ENCODE assay signal across 1 cellular context in the genomic region with DNA sequence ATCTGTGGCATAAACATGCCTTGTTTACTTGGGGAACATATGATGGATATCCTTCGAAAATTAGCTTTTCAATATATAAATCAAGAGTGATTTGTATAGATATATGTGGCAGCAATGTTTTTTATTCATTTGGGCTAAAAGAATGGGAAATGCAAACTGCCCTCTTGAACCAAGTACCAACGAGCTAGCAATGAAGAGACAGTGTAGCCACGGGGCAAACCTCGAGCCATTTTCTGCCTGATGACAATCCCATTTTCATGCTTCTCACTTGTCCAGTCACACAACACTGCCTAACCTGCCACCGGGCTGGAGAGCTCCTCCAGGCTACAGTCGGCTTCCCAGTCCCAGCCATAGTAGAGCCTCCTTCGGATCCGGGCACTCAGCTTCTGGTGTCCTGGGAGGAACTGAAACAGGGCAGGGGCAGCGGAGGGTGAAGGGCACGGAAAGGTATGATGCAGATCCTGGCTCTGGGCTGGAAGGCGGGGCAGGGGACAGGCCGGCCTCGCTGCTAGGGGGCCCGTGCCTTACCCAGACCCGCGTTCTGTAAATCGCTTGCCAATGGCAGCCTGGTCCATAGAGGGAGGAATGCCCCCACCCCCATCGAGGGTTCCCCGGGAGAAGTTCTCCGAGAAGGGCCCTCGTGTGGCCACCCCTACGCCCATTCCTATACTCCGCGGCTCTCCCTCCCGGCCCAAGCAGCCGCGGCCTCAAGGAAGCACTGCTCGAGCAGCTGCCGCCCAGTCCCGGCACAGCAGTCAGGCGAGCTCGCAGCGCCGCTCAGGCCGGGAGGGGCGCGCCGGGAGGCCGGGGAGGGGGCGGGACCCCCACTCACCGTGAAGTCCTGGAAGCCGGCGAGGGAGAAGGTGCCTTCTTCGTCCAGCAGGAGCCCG.
TF ChIP-seq lines count a peak whose summit lies in the region.

No MANE protein-coding gene starts in this region.

TF ChIP-seq in HepG2, 621 proteins besides CTCF, POLR2A, EP300 and RAD21 (continues in another document):
- TF ChIP-seq MEF2D (CRISPR knock-in tag; IDR thresholded peaks at IDR 0.05) (0 out of 2 replicates have a peak, but pooled peaks have one; percentile 6), HIVEP1 (CRISPR knock-in tag; IDR thresholded peaks at IDR 0.05) (0 out of 2 replicates have a peak, but pooled peaks have one; percentile 13), NPAS2 (CRISPR knock-in tag; IDR thresholded peaks at IDR 0.05; ENCODE audit: borderline replicate concordance) (0 out of 2 replicates have a peak, but pooled peaks have one; percentile 63), PTBP1 (IDR thresholded peaks at IDR 0.05; ENCODE audit: low read depth, low read length, poor library complexity, severe bottlenecking) (peak; percentile 73), DR1 (CRISPR knock-in tag; IDR thresholded peaks at IDR 0.05) (no peak; the same call in 1 of the 2 replicates), BRD4 (CRISPR knock-in tag; IDR thresholded peaks at IDR 0.05) (no peak), HNRNPL (IDR thresholded peaks at IDR 0.05; ENCODE audit: low read depth, low read length) (peak; percentile 82; the same call in 1 of the 2 replicates), MTA1 (CRISPR knock-in tag; IDR thresholded peaks at IDR 0.05; ENCODE audit: borderline replicate concordance) (peak; percentile 93; the same call in 1 of the 2 replicates), MAFG (CRISPR knock-in tag; IDR thresholded peaks at IDR 0.05) (no peak), RARA (CRISPR knock-in tag; IDR thresholded peaks at IDR 0.05) (0 out of 2 replicates have a peak, but pooled peaks have one; percentile 2), MYNN (CRISPR knock-in tag; IDR thresholded peaks at IDR 0.05; ENCODE audit: low read depth) (0 out of 2 replicates have a peak, but pooled peaks have one; percentile 7), HMGA1 (CRISPR knock-in tag; conservative IDR thresholded peaks at IDR 0.05) (no peak), ZNF431 (CRISPR knock-in tag; IDR thresholded peaks at IDR 0.05; ENCODE audit: borderline replicate concordance, low read depth) (0 out of 2 replicates have a peak, but pooled peaks have one; percentile 4), AKAP8 (CRISPR knock-in tag; IDR thresholded peaks at IDR 0.05) (0 out of 2 replicates have a peak, but pooled peaks have one; percentile 6), ZNF652 (CRISPR knock-in tag; IDR thresholded peaks at IDR 0.05; ENCODE audit: borderline replicate concordance, low read depth) (no peak), ZNF225 (CRISPR knock-in tag; IDR thresholded peaks at IDR 0.05) (peak; percentile 60; the same call in 1 of the 2 replicates), ARNT2 (CRISPR knock-in tag; IDR thresholded peaks at IDR 0.05; ENCODE audit: low read depth) (no peak), ZBTB7A (CRISPR knock-in tag; IDR thresholded peaks at IDR 0.05) (peak; percentile 98), ZNF83 (CRISPR knock-in tag; IDR thresholded peaks at IDR 0.05; ENCODE audit: borderline replicate concordance) (peak; percentile 57; the same call in 1 of the 2 replicates), MXD4 (CRISPR knock-in tag; IDR thresholded peaks at IDR 0.05) (0 out of 2 replicates have a peak, but pooled peaks have one; percentile 41), MBD4 (IDR thresholded peaks at IDR 0.05; ENCODE audit: borderline replicate concordance, low read length) (no peak), RFXAP (CRISPR knock-in tag; IDR thresholded peaks at IDR 0.05; ENCODE audit: borderline replicate concordance) (no peak), FOXA3 (CRISPR knock-in tag; IDR thresholded peaks at IDR 0.05) (0 out of 2 replicates have a peak, but pooled peaks have one; percentile 6), ZNF572 (CRISPR knock-in tag; IDR thresholded peaks at IDR 0.05) (peak; percentile 95), IKZF1 (IDR thresholded peaks at IDR 0.05) (no peak), KLF6 (CRISPR knock-in tag; IDR thresholded peaks at IDR 0.05) (no peak), PAX8 (CRISPR knock-in tag; IDR thresholded peaks at IDR 0.05; ENCODE audit: borderline replicate concordance) (peak; percentile 92; the same call in 1 of the 2 replicates), ZNF468 (CRISPR knock-in tag; IDR thresholded peaks at IDR 0.05) (no peak), KLF9 (CRISPR knock-in tag; IDR thresholded peaks at IDR 0.05; ENCODE audit: low read depth) (0 out of 2 replicates have a peak, but pooled peaks have one; percentile 14), ARID2 (CRISPR knock-in tag; IDR thresholded peaks at IDR 0.05; ENCODE audit: borderline replicate concordance) (peak; percentile 80; the same call in 1 of the 2 replicates), ZNF44 (CRISPR knock-in tag; IDR thresholded peaks at IDR 0.05) (peak; percentile 83; the same call in 1 of the 2 replicates)
- TF ChIP-seq, protein P1, sequence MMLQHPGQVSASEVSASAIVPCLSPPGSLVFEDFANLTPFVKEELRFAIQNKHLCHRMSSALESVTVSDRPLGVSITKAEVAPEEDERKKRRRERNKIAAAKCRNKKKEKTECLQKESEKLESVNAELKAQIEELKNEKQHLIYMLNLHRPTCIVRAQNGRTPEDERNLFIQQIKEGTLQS (CRISPR knock-in tag; IDR thresholded peaks at IDR 0.05), result no peak
- TF ChIP-seq, protein P2, sequence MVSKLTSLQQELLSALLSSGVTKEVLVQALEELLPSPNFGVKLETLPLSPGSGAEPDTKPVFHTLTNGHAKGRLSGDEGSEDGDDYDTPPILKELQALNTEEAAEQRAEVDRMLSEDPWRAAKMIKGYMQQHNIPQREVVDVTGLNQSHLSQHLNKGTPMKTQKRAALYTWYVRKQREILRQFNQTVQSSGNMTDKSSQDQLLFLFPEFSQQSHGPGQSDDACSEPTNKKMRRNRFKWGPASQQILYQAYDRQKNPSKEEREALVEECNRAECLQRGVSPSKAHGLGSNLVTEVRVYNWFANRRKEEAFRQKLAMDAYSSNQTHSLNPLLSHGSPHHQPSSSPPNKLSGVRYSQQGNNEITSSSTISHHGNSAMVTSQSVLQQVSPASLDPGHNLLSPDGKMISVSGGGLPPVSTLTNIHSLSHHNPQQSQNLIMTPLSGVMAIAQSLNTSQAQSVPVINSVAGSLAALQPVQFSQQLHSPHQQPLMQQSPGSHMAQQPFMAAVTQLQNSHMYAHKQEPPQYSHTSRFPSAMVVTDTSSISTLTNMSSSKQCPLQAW (CRISPR knock-in tag; IDR thresholded peaks at IDR 0.05), result peak; percentile 59; the same call in 1 of the 2 replicates
- TF ChIP-seq, protein P3, sequence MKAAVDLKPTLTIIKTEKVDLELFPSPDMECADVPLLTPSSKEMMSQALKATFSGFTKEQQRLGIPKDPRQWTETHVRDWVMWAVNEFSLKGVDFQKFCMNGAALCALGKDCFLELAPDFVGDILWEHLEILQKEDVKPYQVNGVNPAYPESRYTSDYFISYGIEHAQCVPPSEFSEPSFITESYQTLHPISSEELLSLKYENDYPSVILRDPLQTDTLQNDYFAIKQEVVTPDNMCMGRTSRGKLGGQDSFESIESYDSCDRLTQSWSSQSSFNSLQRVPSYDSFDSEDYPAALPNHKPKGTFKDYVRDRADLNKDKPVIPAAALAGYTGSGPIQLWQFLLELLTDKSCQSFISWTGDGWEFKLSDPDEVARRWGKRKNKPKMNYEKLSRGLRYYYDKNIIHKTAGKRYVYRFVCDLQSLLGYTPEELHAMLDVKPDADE (CRISPR knock-in tag; IDR thresholded peaks at IDR 0.05), result no peak
- TF ChIP-seq, protein P4, sequence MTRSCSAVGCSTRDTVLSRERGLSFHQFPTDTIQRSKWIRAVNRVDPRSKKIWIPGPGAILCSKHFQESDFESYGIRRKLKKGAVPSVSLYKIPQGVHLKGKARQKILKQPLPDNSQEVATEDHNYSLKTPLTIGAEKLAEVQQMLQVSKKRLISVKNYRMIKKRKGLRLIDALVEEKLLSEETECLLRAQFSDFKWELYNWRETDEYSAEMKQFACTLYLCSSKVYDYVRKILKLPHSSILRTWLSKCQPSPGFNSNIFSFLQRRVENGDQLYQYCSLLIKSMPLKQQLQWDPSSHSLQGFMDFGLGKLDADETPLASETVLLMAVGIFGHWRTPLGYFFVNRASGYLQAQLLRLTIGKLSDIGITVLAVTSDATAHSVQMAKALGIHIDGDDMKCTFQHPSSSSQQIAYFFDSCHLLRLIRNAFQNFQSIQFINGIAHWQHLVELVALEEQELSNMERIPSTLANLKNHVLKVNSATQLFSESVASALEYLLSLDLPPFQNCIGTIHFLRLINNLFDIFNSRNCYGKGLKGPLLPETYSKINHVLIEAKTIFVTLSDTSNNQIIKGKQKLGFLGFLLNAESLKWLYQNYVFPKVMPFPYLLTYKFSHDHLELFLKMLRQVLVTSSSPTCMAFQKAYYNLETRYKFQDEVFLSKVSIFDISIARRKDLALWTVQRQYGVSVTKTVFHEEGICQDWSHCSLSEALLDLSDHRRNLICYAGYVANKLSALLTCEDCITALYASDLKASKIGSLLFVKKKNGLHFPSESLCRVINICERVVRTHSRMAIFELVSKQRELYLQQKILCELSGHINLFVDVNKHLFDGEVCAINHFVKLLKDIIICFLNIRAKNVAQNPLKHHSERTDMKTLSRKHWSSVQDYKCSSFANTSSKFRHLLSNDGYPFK (CRISPR knock-in tag; IDR thresholded peaks at IDR 0.05; ENCODE audit: borderline replicate concordance), result peak; percentile 36; the same call in 1 of the 2 replicates
- TF ChIP-seq, protein P5, sequence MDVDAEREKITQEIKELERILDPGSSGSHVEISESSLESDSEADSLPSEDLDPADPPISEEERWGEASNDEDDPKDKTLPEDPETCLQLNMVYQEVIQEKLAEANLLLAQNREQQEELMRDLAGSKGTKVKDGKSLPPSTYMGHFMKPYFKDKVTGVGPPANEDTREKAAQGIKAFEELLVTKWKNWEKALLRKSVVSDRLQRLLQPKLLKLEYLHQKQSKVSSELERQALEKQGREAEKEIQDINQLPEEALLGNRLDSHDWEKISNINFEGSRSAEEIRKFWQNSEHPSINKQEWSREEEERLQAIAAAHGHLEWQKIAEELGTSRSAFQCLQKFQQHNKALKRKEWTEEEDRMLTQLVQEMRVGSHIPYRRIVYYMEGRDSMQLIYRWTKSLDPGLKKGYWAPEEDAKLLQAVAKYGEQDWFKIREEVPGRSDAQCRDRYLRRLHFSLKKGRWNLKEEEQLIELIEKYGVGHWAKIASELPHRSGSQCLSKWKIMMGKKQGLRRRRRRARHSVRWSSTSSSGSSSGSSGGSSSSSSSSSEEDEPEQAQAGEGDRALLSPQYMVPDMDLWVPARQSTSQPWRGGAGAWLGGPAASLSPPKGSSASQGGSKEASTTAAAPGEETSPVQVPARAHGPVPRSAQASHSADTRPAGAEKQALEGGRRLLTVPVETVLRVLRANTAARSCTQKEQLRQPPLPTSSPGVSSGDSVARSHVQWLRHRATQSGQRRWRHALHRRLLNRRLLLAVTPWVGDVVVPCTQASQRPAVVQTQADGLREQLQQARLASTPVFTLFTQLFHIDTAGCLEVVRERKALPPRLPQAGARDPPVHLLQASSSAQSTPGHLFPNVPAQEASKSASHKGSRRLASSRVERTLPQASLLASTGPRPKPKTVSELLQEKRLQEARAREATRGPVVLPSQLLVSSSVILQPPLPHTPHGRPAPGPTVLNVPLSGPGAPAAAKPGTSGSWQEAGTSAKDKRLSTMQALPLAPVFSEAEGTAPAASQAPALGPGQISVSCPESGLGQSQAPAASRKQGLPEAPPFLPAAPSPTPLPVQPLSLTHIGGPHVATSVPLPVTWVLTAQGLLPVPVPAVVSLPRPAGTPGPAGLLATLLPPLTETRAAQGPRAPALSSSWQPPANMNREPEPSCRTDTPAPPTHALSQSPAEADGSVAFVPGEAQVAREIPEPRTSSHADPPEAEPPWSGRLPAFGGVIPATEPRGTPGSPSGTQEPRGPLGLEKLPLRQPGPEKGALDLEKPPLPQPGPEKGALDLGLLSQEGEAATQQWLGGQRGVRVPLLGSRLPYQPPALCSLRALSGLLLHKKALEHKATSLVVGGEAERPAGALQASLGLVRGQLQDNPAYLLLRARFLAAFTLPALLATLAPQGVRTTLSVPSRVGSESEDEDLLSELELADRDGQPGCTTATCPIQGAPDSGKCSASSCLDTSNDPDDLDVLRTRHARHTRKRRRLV (CRISPR knock-in tag; IDR thresholded peaks at IDR 0.05), result 0 out of 2 replicates have a peak, but pooled peaks have one; percentile 11
- TF ChIP-seq, protein P6, sequence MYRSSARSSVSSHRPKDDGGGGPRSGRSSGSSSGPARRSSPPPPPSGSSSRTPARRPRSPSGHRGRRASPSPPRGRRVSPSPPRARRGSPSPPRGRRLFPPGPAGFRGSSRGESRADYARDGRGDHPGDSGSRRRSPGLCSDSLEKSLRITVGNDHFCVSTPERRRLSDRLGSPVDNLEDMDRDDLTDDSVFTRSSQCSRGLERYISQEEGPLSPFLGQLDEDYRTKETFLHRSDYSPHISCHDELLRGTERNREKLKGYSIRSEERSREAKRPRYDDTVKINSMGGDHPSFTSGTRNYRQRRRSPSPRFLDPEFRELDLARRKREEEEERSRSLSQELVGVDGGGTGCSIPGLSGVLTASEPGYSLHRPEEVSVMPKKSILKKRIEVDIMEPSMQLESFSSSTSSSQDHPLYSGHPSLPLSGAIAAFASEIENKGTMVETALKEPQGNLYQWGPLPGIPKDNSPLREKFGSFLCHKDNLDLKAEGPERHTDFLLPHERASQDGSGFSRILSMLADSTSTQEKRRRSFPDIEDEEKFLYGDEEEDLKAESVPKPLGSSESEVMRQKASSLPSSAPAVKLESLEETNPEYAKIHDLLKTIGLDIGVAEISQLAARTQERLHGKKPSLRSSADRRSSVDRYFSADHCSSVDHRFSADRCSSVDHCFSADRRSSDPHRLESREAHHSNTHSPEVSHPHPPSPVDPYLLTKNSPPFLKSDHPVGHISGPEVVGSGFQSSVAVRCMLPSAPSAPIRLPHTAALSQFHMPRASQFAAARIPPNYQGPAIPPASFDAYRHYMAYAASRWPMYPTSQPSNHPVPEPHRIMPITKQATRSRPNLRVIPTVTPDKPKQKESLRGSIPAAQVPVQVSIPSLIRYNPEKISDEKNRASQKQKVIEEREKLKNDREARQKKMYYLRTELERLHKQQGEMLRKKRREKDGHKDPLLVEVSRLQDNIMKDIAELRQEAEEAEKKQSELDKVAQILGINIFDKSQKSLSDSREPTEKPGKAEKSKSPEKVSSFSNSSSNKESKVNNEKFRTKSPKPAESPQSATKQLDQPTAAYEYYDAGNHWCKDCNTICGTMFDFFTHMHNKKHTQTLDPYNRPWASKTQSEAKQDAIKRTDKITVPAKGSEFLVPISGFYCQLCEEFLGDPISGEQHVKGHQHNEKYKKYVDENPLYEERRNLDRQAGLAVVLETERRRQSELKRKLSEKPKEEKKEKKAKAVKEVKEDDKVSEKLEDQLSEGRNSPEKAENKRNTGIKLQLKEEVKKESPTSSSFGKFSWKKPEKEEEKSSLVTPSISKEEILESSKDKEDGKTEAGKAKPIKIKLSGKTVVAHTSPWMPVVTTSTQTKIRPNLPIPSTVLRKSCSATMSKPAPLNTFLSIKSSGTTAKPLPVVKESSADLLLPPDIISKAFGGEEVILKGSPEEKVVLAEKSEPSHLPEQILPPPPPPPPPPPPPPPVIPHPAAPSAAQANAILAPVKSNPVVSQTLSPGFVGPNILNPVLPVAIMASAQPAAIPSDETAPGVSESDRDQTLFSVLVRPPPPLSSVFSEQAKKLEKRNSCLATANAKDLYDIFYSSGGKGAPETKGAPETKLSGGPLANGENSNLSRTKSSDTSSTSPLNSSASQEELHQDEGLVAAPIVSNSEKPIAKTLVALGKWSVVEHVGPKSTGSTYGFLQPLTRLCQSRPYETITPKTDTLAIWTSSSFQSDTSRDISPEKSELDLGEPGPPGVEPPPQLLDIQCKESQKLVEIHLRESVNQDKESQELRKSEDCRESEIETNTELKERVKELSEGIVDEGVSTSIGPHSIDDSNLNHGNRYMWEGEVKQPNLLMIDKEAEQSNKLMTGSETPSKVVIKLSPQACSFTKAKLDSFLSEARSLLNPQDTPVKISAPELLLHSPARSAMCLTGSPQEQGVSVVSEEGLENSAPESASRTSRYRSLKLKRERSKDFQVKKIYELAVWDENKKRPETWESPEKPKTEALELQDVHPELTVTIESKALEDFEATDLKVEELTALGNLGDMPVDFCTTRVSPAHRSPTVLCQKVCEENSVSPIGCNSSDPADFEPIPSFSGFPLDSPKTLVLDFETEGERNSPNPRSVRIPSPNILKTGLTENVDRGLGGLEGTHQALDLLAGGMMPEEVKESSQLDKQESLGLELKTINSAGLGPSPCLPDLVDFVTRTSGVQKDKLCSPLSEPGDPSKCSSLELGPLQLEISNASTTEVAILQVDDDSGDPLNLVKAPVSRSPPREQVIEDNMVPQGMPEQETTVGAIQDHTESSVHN (CRISPR knock-in tag; IDR thresholded peaks at IDR 0.05), result peak; percentile 9; the same call in 1 of the 2 replicates
